8 cellular contexts compared by ENCODE assay signal in the genomic region with DNA sequence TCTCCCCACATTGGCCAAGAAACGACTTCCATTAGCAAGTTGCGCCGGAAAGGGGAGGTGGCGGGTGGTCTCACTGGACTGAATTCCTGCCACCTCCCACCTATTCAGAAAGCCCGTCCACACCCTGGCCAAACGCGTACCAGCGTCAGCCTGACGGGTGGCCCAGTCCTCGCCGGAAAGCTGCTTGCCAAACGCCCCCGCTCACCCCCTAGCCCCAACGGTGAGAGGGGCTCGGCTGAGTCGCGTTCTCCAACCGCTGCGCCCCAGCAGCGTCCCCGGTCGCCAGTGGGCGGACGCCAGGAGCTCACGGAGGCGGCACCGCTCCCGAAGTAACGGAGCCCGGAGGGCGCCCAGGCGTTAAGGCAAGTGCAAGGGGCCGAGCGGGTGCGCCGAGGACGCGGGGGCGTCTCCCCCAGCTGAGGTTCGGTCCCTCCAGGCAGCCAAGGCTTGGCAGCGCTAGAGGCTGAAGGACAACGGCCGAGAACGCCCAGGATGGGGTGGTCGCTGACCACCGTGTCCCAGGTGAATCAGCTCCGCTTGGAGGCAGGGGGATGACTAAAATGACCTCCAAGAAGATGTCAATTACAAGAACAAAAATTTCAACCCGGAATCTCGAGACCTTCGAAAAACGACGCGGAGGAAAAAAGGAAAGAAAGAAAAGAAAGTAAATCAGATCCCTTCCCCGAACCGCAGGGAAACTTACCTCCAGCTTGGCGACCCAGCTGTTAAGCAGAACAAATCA.
A peak's percentile ranks its signal among the peaks of the same experiment; 100 is the strongest.
DNase-seq lines count a peak whose midpoint lies in the region; ATAC-seq and TF ChIP-seq lines count a peak whose summit lies in the region.

No MANE protein-coding gene starts in this region.

- no peaks in the 10 kb centered on the region for H3K9me3 ChIP-seq in iPS DF 6.9 (ENCODE audit: control insufficient read depth, insufficient read depth, low read length)

- peak overlapping the region; percentile 76 for H3K4me3 Mint-ChIP-seq in activated naive CD4-positive, alpha-beta T cell treated with anti-CD3 and anti-CD28 coated beads, Interleukin-2, amount 50 U/mL, for 24 hours

- peak overlapping the region; percentile 87 for H3K4me3 ChIP-seq in AG10803 (ENCODE audit: low read length)
- H3K4me3 ChIP-seq in iPS DF 6.9 (ENCODE audit: low read length) = peak overlapping the region; percentile 57; the same call in 1 of the 2 replicates
- H3K4me3 ChIP-seq in skin epidermis = peak overlapping the region; percentile 53 to 83 (median 69)

- no peaks in the 10 kb centered on the region for H3K36me3 Mint-ChIP-seq in activated naive CD4-positive, alpha-beta T cell treated with anti-CD3 and anti-CD28 coated beads, Interleukin-2, amount 50 U/mL, for 24 hours

- WGBS in iPS DF 6.9 (ENCODE audit: insufficient coverage, insufficient read length) = no CpG with 5 or more reads among the region's 56 CpGs

- ATAC-seq in HG02798 (IDR thresholded peaks at IDR 0.05; ENCODE audit: poor library complexity, unreplicated experiment) (peak; percentile 25), HG03139 (IDR thresholded peaks at IDR 0.05; ENCODE audit: unreplicated experiment) (no peak)

- peaks cover 24% of the 10 kb centered on the region for H3K4me1 Mint-ChIP-seq in activated naive CD4-positive, alpha-beta T cell treated with anti-CD3 and anti-CD28 coated beads, Interleukin-2, amount 50 U/mL, for 24 hours

- DNase-seq in AG10803 (ENCODE audit: low read depth) = no peak
- no peak for DNase-seq in iPS DF 6.9 (ENCODE audit: low read depth, low spot score)
- no peak for DNase-seq in NCI-H2196 treated with DMSO at 0.1 percent for 48 hours (lab: John Stamatoyannopoulos, UW; ENCODE audit: unreplicated experiment)
- DNase-seq in NCI-H1694 treated with DMSO at 0.1 percent for 48 hours (lab: John Stamatoyannopoulos, UW) = no peak

- peaks cover 14% of the 10 kb centered on the region for H3K27me3 ChIP-seq in iPS DF 6.9 (ENCODE audit: control insufficient read depth, insufficient read depth, low read length)

- H3K27ac Mint-ChIP-seq in activated naive CD4-positive, alpha-beta T cell treated with anti-CD3 and anti-CD28 coated beads, Interleukin-2, amount 50 U/mL, for 24 hours = no peak overlapping the region

- H3K4me1 ChIP-seq in iPS DF 6.9 (ENCODE audit: control insufficient read depth, insufficient read depth, low read length) = peaks cover 2% of the 10 kb centered on the region; the same call in 1 of the 2 replicates

- no peak overlapping the region for H3K27ac ChIP-seq in iPS DF 6.9 (ENCODE audit: low read length)
- peak overlapping the region; percentile 14 to 91 (median 78) for H3K27ac ChIP-seq in skin epidermis

- no peaks in the 10 kb centered on the region for H3K9me3 Mint-ChIP-seq in activated naive CD4-positive, alpha-beta T cell treated with anti-CD3 and anti-CD28 coated beads, Interleukin-2, amount 50 U/mL, for 24 hours

- no peak for TF ChIP-seq CTCF in AG10803 (conservative IDR thresholded peaks at IDR 0.05; ENCODE audit: low read length)

- H3K36me3 ChIP-seq in iPS DF 6.9 (ENCODE audit: control insufficient read depth, insufficient read depth, low read length) = no peaks in the 10 kb centered on the region

- peaks cover 27% of the 10 kb centered on the region for H3K27me3 Mint-ChIP-seq in activated naive CD4-positive, alpha-beta T cell treated with anti-CD3 and anti-CD28 coated beads, Interleukin-2, amount 50 U/mL, for 24 hours
